In genomic region chr18:74310411-74310810, GRCh38 we compare ENCODE assay signal across 1 cellular context.
A peak's percentile ranks its signal among the peaks of the same experiment; 100 is the strongest.
TF ChIP-seq lines count a peak whose summit lies in the region.

No MANE protein-coding gene starts in this region.

TF ChIP-seq in GM12878, 131 proteins besides CTCF, POLR2A, EP300 and RAD21 (continued from another document):
- TF ChIP-seq FOXK2 (IDR thresholded peaks at IDR 0.05): no peak
- TF ChIP-seq, protein P1, sequence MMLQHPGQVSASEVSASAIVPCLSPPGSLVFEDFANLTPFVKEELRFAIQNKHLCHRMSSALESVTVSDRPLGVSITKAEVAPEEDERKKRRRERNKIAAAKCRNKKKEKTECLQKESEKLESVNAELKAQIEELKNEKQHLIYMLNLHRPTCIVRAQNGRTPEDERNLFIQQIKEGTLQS (IDR thresholded peaks at IDR 0.05; ENCODE audit: borderline replicate concordance, extremely low read depth, low read depth, low read length): no peak
- peak; percentile 25; the same call in 1 of the 2 replicates for TF ChIP-seq SMC3 (IDR thresholded peaks at IDR 0.05; ENCODE audit: borderline replicate concordance, low read length)
TF ChIP-seq in GM12878: peak in this region for 1.
